Comparison of ENCODE assay signal across 1 cellular context in genomic region chr13:22189176-22190048, GRCh38.
TF ChIP-seq lines count a peak whose summit lies in the region.

No MANE protein-coding gene starts in this region.

TF ChIP-seq in IMR-90, 13 proteins besides CTCF, POLR2A, EP300 and RAD21 (continued from another document):
- TF ChIP-seq ELK1 (IDR thresholded peaks at IDR 0.05; ENCODE audit: borderline replicate concordance, low read depth, low read length), result no peak
